Comparison of ENCODE assay signal across 8 cellular contexts in the genomic region with DNA sequence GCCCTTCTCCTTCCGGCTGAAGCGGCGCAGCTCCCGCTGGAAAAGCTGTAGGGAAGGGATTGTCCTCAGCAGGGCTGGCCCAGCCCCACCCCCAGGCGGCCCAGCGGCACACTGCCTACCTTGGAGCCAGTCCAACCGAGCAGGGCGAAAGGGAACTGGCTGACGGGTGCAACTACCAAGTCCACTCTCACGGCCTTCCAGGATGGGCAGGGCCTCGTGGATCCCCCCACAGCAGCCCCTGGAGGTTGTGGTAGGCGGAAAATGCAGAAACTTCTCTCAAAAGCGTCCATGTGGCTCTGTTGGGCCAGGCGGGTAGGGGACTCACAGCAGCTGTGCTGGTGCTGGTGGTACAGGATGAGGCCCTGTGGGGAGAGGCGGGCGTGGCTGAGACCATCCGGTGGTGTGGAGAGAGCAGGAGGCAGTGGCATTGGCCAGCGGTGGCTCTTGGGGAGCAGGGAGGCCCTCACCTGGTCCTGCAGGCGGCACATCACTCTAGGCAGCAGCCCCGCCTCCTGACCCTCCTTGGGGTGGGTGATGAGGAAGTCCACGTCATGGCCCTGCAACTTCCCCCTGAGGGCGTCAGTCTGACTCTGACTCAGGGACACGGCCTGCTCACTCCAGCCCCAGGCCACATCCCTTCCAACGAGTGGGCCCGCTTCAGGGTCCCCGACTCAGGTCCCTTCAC. TPM values are rescaled to one million over a fixed set of nuclear protein-coding genes. Genes with fewer than 3 reads are reported as not detected.
DNase-seq lines count a peak whose midpoint lies in the region; ATAC-seq and TF ChIP-seq lines count a peak whose summit lies in the region.

No MANE protein-coding gene starts in this region.

- H3K4me1 ChIP-seq in lower lobe of right lung, result peaks cover 21% of the 10 kb centered on the region

- H3K27ac ChIP-seq in lower lobe of right lung, result peak overlapping the region; percentile 81

- TF ChIP-seq CTCF in MCF 10A (IDR thresholded peaks at IDR 0.05; ENCODE audit: unreplicated experiment) (no peak), lower lobe of right lung (IDR thresholded peaks at IDR 0.05) (no peak)

- H3K27me3 ChIP-seq in lower lobe of right lung (ENCODE audit: low read depth), result no peaks in the 10 kb centered on the region

- POLR2A ChIA-PET in MCF 10A (lab: Yijun Ruan, JAX), result interaction anchor here (0.6 kb wide), 1 partner anchor 1145 kb away, joined by 3 read pairs; no protein-coding TSS in a partner anchor

- BruUV-seq in MCF 10A (replicated peaks; lab: Mats Ljungman, UMichigan), result no TSS peak

- peaks cover 68% of the 10 kb centered on the region for H3K36me3 ChIP-seq in lower lobe of right lung

- peaks cover 61% of the 10 kb centered on the region for H3K36me3 Mint-ChIP-seq in MCF 10A (ENCODE audit: insufficient read depth, unreplicated experiment)

- H3K4me3 ChIP-seq in lower lobe of right lung, result peak overlapping the region; percentile 21

- H3K9me3 ChIP-seq in lower lobe of right lung, result no peaks in the 10 kb centered on the region

- peak overlapping the region; percentile 66 for H3K27ac Mint-ChIP-seq in MCF 10A (ENCODE audit: low read depth, unreplicated experiment)
- H3K27ac Mint-ChIP-seq in stimulated activated naive CD8-positive, alpha-beta T cell treated with anti-CD3 and anti-CD28 coated beads, Interleukin-15, amount 100 ng/mL, for 72 hours, result peak overlapping the region; percentile 2 to 93

- peak; percentile 55 for ATAC-seq in GM21381 (IDR thresholded peaks at IDR 0.05; ENCODE audit: unreplicated experiment)
- peak; percentile 86 to 89 for ATAC-seq in lower lobe of right lung
- ATAC-seq in stimulated activated naive CD8-positive, alpha-beta T cell treated with anti-CD3 and anti-CD28 coated beads, Interleukin-15, amount 100 ng/mL, for 72 hours, result peak; percentile 87
- ATAC-seq in GM18861 (IDR thresholded peaks at IDR 0.05; ENCODE audit: unreplicated experiment), result no peak

- H3K4me3 Mint-ChIP-seq in MCF 10A (ENCODE audit: unreplicated experiment), result peak overlapping the region; percentile 54
- peak overlapping the region in 1 of 2 donors; percentile 66 for H3K4me3 Mint-ChIP-seq in stimulated activated naive CD8-positive, alpha-beta T cell treated with anti-CD3 and anti-CD28 coated beads, Interleukin-15, amount 100 ng/mL, for 72 hours

- no peaks in the 10 kb centered on the region for H3K9me3 Mint-ChIP-seq in MCF 10A (ENCODE audit: unreplicated experiment)
- H3K9me3 Mint-ChIP-seq in stimulated activated naive CD8-positive, alpha-beta T cell treated with anti-CD3 and anti-CD28 coated beads, Interleukin-15, amount 100 ng/mL, for 72 hours, result no peaks in the 10 kb centered on the region

- peak; percentile 12 to 24 for DNase-seq in AML-193 (lab: John Stamatoyannopoulos, UW)
- peak; percentile 62 for DNase-seq in NOMO-1 treated with dmso at 0.1 percent for 144 hours (lab: John Stamatoyannopoulos, UW; ENCODE audit: unreplicated experiment)
- DNase-seq in MCF 10A (ENCODE audit: unreplicated experiment), result peak; percentile 87
- DNase-seq in lower lobe of right lung, result peak; percentile 91
- peak; percentile 61 to 63 for DNase-seq in stimulated activated naive CD8-positive, alpha-beta T cell treated with anti-CD3 and anti-CD28 coated beads, Interleukin-15, amount 100 ng/mL, for 72 hours
- no peak for DNase-seq in DMS153 treated with DMSO at 0.1 percent for 48 hours (lab: John Stamatoyannopoulos, UW; ENCODE audit: unreplicated experiment)

- CTCF ChIA-PET in MCF 10A (lab: Yijun Ruan, JAX), result interaction anchor here (0.7 to 1.8 kb wide), 3 partner anchors 15 to 127 kb away, joined by 3 to 7 read pairs (median 4); a partner anchor contains a TSS

- H3K27me3 Mint-ChIP-seq in MCF 10A (ENCODE audit: insufficient read depth, unreplicated experiment), result no peaks in the 10 kb centered on the region
- H3K27me3 Mint-ChIP-seq in stimulated activated naive CD8-positive, alpha-beta T cell treated with anti-CD3 and anti-CD28 coated beads, Interleukin-15, amount 100 ng/mL, for 72 hours, result no peaks in the 10 kb centered on the region

- peaks cover 35% of the 10 kb centered on the region for H3K4me1 Mint-ChIP-seq in MCF 10A (ENCODE audit: insufficient read depth, unreplicated experiment)
- H3K4me1 Mint-ChIP-seq in stimulated activated naive CD8-positive, alpha-beta T cell treated with anti-CD3 and anti-CD28 coated beads, Interleukin-15, amount 100 ng/mL, for 72 hours, result peaks cover 69% of the 10 kb centered on the region

- intact Hi-C loops in MCF 10A (cut with micrococcal nuclease), result no loop called here
- intact Hi-C loops in lower lobe of right lung (cut with DNase I), result no loop called here

RNA-seq across cellular contexts. Expression of a gene that starts 8.4 kb away (rescaled TPM):
- not detected in 2 replicates for total RNA-seq in MCF 10A (2022)
- total RNA-seq in lower lobe of right lung, result 0.44 TPM

RNA-seq across cellular contexts. Expression of a gene that starts 8.5 kb away (rescaled TPM):
- total RNA-seq in MCF 10A (2022) (19.2 and 22.8 TPM in 2 replicates), lower lobe of right lung (24.2 TPM)

RNA-seq across cellular contexts. Expression of a gene that starts 29.3 kb away (rescaled TPM):
- total RNA-seq in MCF 10A (2022) (49.7 and 52.9 TPM in 2 replicates), lower lobe of right lung (109 TPM)

RNA-seq across cellular contexts. Expression of a gene that starts 30.3 kb away (rescaled TPM):
- total RNA-seq in MCF 10A (2022) (not detected in 2 replicates), lower lobe of right lung (82.5 TPM)

RNA-seq across cellular contexts. Expression of a gene that starts 49.5 kb away (rescaled TPM):
- 118 and 179 TPM in 2 replicates for total RNA-seq in MCF 10A (2022)
- total RNA-seq in lower lobe of right lung, result 48.3 TPM
